In genomic region chr2:200744252-200744651, GRCh38 we compare ENCODE assay signal across 30 cellular contexts.
"Had no signal": no experiment of that assay in that cellular context is flagged by ENCODE, and none has a peak within 500 bp of the region (broad histone marks: within the 10 kb centered on the region; RNA-seq: fewer than 3 reads in every experiment).

No MANE protein-coding gene starts in this region.

- H3K27ac ChIP-seq: adrenal gland, Peyer's patch had no signal

- H3K36me3 ChIP-seq: adrenal gland, MG63, Peyer's patch had no signal

- ATAC-seq: activated CD4-positive, alpha-beta T cell treated with anti-CD3 and anti-CD28 coated beads for 36 hours; activated CD4-positive, CD25-positive, alpha-beta regulatory T cell treated with anti-CD3 and anti-CD28 coated beads, Interleukin-2, amount 50 U/mL, for 24 hours; activated naive CD4-positive, alpha-beta T cell treated with anti-CD3 and anti-CD28 coated beads, Interleukin-2, amount 50 U/mL, for 72 hours; activated T-cell treated with anti-CD3 and anti-CD28 coated beads, Interleukin-2, amount 50 U/mL, for 4 hours; PC-3; WTC11 had no signal

- H3K9me3 ChIP-seq: adrenal gland, MG63, Peyer's patch had no signal

- DNase-seq: activated CD4-positive, alpha-beta memory T cell treated with anti-CD3 and anti-CD28 coated beads for 36 hours; activated CD4-positive, alpha-beta T cell treated with anti-CD3 and anti-CD28 coated beads for 36 hours; activated CD4-positive, alpha-beta T cell treated with anti-CD3 and anti-CD28 coated beads, Interleukin-2, amount 10 ng/mL, durations not matched to agents 7 days and 5 days; activated CD8-positive, alpha-beta memory T cell treated with anti-CD3 and anti-CD28 coated beads, Interleukin-2, amount 50 U/mL, for 4 hours; activated gamma-delta T cell treated with Interleukin-2 at 50 U/mL for 16 hours; activated naive CD4-positive, alpha-beta T cell treated with anti-CD3 and anti-CD28 coated beads for 36 hours; activated T-cell treated with anti-CD3 and anti-CD28 coated beads for 4 hours; activated T-cell treated with anti-CD3 and anti-CD28 coated beads, Interleukin-2, amount 50 U/mL, for 4 hours; caudate nucleus; Kasumi-1; MG63; NCI-H1048; NCI-H1105 treated with DMSO at 0.1 percent for 48 hours; NCI-H1436; NCI-H1694; NCI-H1930; NCI-H2081 treated with DMSO at 0.1 percent for 48 hours; NCI-H226; NCI-H446 treated with DMSO at 0.1 percent for 48 hours; NCI-H524; NCI-H69; NK-92 treated with Interleukin-12 subunit alpha and Interleukin-12 subunit beta, amount 100 ng/mL, for 24 hours; PC-3; Peyer's patch; RPMI8226; SIG-M5 had no signal

- H3K4me3 ChIP-seq: adrenal gland, MG63, Peyer's patch had no signal

- H3K27me3 ChIP-seq: adrenal gland, MG63, Peyer's patch had no signal
